ENCODE assay signal across 8 cellular contexts in genomic region chr7:19665399-19666008, GRCh38.
A peak's percentile ranks its signal among the peaks of the same experiment; 100 is the strongest.
DNase-seq lines count a peak whose midpoint lies in the region; ATAC-seq lines count a peak whose summit lies in the region.

No MANE protein-coding gene starts in this region.

- DNase-seq in DMS79 treated with DMSO at 0.1 percent for 48 hours (lab: John Stamatoyannopoulos, UW) (peak; percentile 25), DMS79 (lab: John Stamatoyannopoulos, UW) (no peak), NCI-H1694 treated with DMSO at 0.1 percent for 48 hours (lab: John Stamatoyannopoulos, UW) (peak; percentile 58), amniotic stem cell (lab: John Stamatoyannopoulos, UW) (peak; percentile 9), left kidney (ENCODE audit: low read depth, low spot score) (peak; percentile 50)
- DNase-seq in stimulated activated CD4-positive, alpha-beta T cell treated with anti-CD3 and anti-CD28 coated beads, Interleukin-1b, Interleukin-23, amount 100 ng/mL, for 48 hours, result no peak
- DNase-seq in activated CD8-positive, alpha-beta memory T cell treated with anti-CD3 and anti-CD28 coated beads for 24 hours, result no peak

- peak; percentile 34 for ATAC-seq in HG02623 (IDR thresholded peaks at IDR 0.05; ENCODE audit: unreplicated experiment)

Comparison
In these comparisons a context has a peak if more than half of its experiments do, and no peak if none do; other contexts are left out.
1. DNase-seq: peak in DMS79 treated with DMSO at 0.1 percent for 48 hours (single experiment), NCI-H1694 treated with DMSO at 0.1 percent for 48 hours (single experiment), amniotic stem cell (single experiment) and left kidney (single experiment); none in DMS79 (single experiment), stimulated activated CD4-positive, alpha-beta T cell treated with anti-CD3 and anti-CD28 coated beads, Interleukin-1b, Interleukin-23, amount 100 ng/mL, for 48 hours (single experiment) and activated CD8-positive, alpha-beta memory T cell treated with anti-CD3 and anti-CD28 coated beads for 24 hours (single experiment).